In the genomic region with DNA sequence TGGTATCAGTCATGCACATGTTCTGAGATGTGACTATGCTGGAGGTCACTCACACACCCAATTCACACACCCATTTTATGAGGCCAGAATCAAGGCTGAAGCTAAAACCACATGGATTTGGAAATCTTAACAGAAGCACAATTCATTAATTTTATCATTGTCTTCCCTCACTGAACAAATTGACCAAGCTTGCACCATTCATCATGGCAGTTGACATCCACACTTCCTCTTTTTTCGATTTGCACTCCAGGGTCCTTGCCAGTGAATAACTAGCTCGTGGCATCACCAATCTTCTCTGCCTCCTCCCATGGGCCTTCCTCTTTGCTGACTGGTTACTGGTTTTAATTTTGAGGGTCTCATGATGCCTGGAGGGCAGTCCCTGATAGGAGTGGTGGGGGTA, we compare ENCODE assay signal across 22 cellular contexts.
A peak's percentile ranks its signal among the peaks of the same experiment; 100 is the strongest.
DNase-seq lines count a peak whose midpoint lies in the region; ATAC-seq, FAIRE-seq and TF ChIP-seq lines count a peak whose summit lies in the region.
"Had no signal": no experiment of that assay in that cellular context is flagged by ENCODE, and none has a peak within 500 bp of the region (broad histone marks: within the 10 kb centered on the region; RNA-seq: fewer than 3 reads in every experiment).

No MANE protein-coding gene starts in this region.

- H3K9me3 ChIP-seq in Karpas-422 (ENCODE audit: low read length) (no peaks in the 10 kb centered on the region), K562 (replicated peaks; ENCODE audit: control insufficient read depth, insufficient read depth, low read depth, low read length) (no peaks in the 10 kb centered on the region)
- H3K9me3 ChIP-seq: BLaER1 treated with 17β-estradiol and CSF1 and Interleukin-3, amounts not matched to agents 10 nM and 100 nM had no signal

- TF ChIP-seq POLR2A in K562 (conservative IDR thresholded peaks at IDR 0.05), result no peak

- no peaks in the 10 kb centered on the region for H4K20me1 ChIP-seq in Karpas-422 (ENCODE audit: insufficient read depth, low read depth, low read length)
- no peaks in the 10 kb centered on the region for H4K20me1 ChIP-seq in K562 (replicated peaks; ENCODE audit: control insufficient read depth, insufficient read depth, low read length)
- H4K20me1 ChIP-seq: BLaER1 treated with 17β-estradiol and CSF1 and Interleukin-3, amounts not matched to agents 10 nM and 100 nM had no signal

- H3K9ac ChIP-seq in Karpas-422 (ENCODE audit: low read length) (no peak overlapping the region), K562 (ENCODE audit: insufficient read depth in 1 of 2, low read depth in 2 of 2, low read length in 2 of 2) (no peak overlapping the region)
- H3K9ac ChIP-seq: BLaER1 treated with 17β-estradiol and CSF1 and Interleukin-3, amounts not matched to agents 10 nM and 100 nM had no signal

- no TSS peak for BruUV-seq in K562 (replicated peaks; lab: Mats Ljungman, UMichigan)

- H3K36me3 ChIP-seq in Karpas-422 (ENCODE audit: insufficient read depth, low read length), result no peaks in the 10 kb centered on the region
- no peaks in the 10 kb centered on the region for H3K36me3 ChIP-seq in K562 (ENCODE audit: control insufficient read depth, insufficient read depth, low read length)
- H3K36me3 ChIP-seq: BLaER1 treated with 17β-estradiol and CSF1 and Interleukin-3, amounts not matched to agents 10 nM and 100 nM had no signal

- POLR2A ChIA-PET in K562 (lab: Yijun Ruan, JAX), result interaction anchor here (0.5 to 0.9 kb wide), 2 partner anchors 13 to 17 kb away, joined by 3 to 4 read pairs; no protein-coding TSS in a partner anchor

- intact Hi-C loops in K562 (cut with micrococcal nuclease), result no loop called here

- no peak overlapping the region for H2AFZ ChIP-seq in Karpas-422 (ENCODE audit: low read length)
- H2AFZ ChIP-seq in K562 (ENCODE audit: low read depth, low read length), result no peak overlapping the region
- H2AFZ ChIP-seq: GM23338 had no signal

- TF ChIP-seq EP300 in K562 (IDR thresholded peaks at IDR 0.05; ENCODE audit: low read length), result no peak

- H3K27ac ChIP-seq in Karpas-422 (ENCODE audit: low read length) (no peak overlapping the region), K562 (ENCODE audit: extremely low read depth, low read depth, low read length) (no peak overlapping the region)
- H3K27ac ChIP-seq: BLaER1 treated with 17β-estradiol and CSF1 and Interleukin-3, amounts not matched to agents 10 nM and 100 nM; HL-60 had no signal

- no peak for FAIRE-seq in K562 (lab: Jason Lieb, UNC)
- FAIRE-seq: GM12892, GM18507, H54 had no signal

- H3K4me2 ChIP-seq in Karpas-422 (ENCODE audit: low read depth, low read length, poor library complexity, severe bottlenecking) (no peak overlapping the region), K562 (ENCODE audit: insufficient read depth, low read length) (no peak overlapping the region)
- H3K4me2 ChIP-seq: BLaER1 treated with 17β-estradiol and CSF1 and Interleukin-3, amounts not matched to agents 10 nM and 100 nM; GM23338 had no signal

- CTCF ChIA-PET in K562 (lab: Yijun Ruan, JAX; ENCODE audit: low intra/inter-chr PET ratio), result no interaction called here

- 0% methylated on average over 2 of the region's 2 CpGs for WGBS in K562 (ENCODE audit: insufficient coverage, low coverage, missing lambda C conversion rate)

- H3K9me1 ChIP-seq in K562 (ENCODE audit: control insufficient read depth, insufficient read depth, low read length), result no peaks in the 10 kb centered on the region

- in situ Hi-C loops in K562 (cut with MboI), result no loop called here

- H3K4me1 ChIP-seq in Karpas-422 (ENCODE audit: low read length) (no peaks in the 10 kb centered on the region), K562 (replicated peaks in 1 of 2; ENCODE audit: control insufficient read depth in 2 of 2, insufficient read depth in 2 of 2, low read length in 2 of 2) (no peaks in the 10 kb centered on the region)

- peak; percentile 41 for DNase-seq in Karpas-422
- peak; percentile 60 for DNase-seq in MV-4-11 (lab: John Stamatoyannopoulos, UW)
- DNase-seq in NOMO-1 treated with dmso at 0.1 percent for 144 hours (lab: John Stamatoyannopoulos, UW; ENCODE audit: unreplicated experiment), result peak; percentile 87
- no peak for DNase-seq in K562 (ENCODE audit: extremely low read depth in 1 of 4, low spot score in 3 of 4)
- no peak for DNase-seq in dermis blood vessel endothelial cell
- DNase-seq in NCI-H69 (lab: John Stamatoyannopoulos, UW), result no peak
- DNase-seq in CD1c-positive myeloid dendritic cell (ENCODE audit: extremely low spot score), result no peak
- DNase-seq: CD4-positive, CD25-positive, alpha-beta regulatory T cell; CD8-positive, alpha-beta memory T cell; COR-L47; DMS 273 treated with DMSO at 0.1 percent for 48 hours; DMS53; DND-41; EL; HCEC 1CT had no signal

- no peak for ATAC-seq in K562
- no peak for ATAC-seq in HG03039 (IDR thresholded peaks at IDR 0.05; ENCODE audit: unreplicated experiment)
- ATAC-seq: GM23338 had no signal

- H3K4me3 ChIP-seq in Karpas-422 (ENCODE audit: low read length) (no peak overlapping the region), K562 (no peak overlapping the region)
- H3K4me3 ChIP-seq: BLaER1 treated with 17β-estradiol and CSF1 and Interleukin-3, amounts not matched to agents 10 nM and 100 nM; GM23338 had no signal

- TF ChIP-seq CTCF in K562 (IDR thresholded peaks at IDR 0.05 in 2 of 3, conservative IDR thresholded peaks at IDR 0.05 in 1 of 3; ENCODE audit: insufficient read depth in 2 of 3, low read depth in 1 of 3, low read length in 3 of 3), result no peak

- H3K27me3 ChIP-seq in Karpas-422 (ENCODE audit: low read length) (no peaks in the 10 kb centered on the region), K562 (ENCODE audit: control insufficient read depth in 2 of 2, insufficient read depth in 2 of 2, low read length in 2 of 2) (peaks cover 0 to 6% of the 10 kb centered on the region in 2 experiments; a peak in 2 of 5 replicates)
- H3K27me3 ChIP-seq: BLaER1 treated with 17β-estradiol and CSF1 and Interleukin-3, amounts not matched to agents 10 nM and 100 nM had no signal

- TF ChIP-seq RAD21 in K562 (CRISPR knock-in tag; conservative IDR thresholded peaks at IDR 0.05 in 1 of 2, IDR thresholded peaks at IDR 0.05 in 1 of 2), result no peak

- H3K9me2 ChIP-seq in Karpas-422 (replicated peaks; ENCODE audit: insufficient read depth, low read length), result no peaks in the 10 kb centered on the region

- no peaks in the 10 kb centered on the region for H3K79me2 ChIP-seq in Karpas-422 (ENCODE audit: low read length)
- no peaks in the 10 kb centered on the region for H3K79me2 ChIP-seq in K562 (ENCODE audit: control insufficient read depth, insufficient read depth, low read length)

TF ChIP-seq in K562, 482 proteins besides CTCF, POLR2A, EP300 and RAD21 (continues in another document):
- TF ChIP-seq RFX7 (CRISPR knock-in tag; IDR thresholded peaks at IDR 0.05) (no peak), MEIS2 (IDR thresholded peaks at IDR 0.05; ENCODE audit: partially characterized antibody) (peak; percentile 56), ZKSCAN8 (CRISPR knock-in tag; IDR thresholded peaks at IDR 0.05) (no peak), NELFE (IDR thresholded peaks at IDR 0.05; ENCODE audit: insufficient read depth, insufficient read length) (no peak), ZNF140 (CRISPR knock-in tag; IDR thresholded peaks at IDR 0.05) (no peak), SPI1 (IDR thresholded peaks at IDR 0.05; ENCODE audit: borderline replicate concordance, low read depth, low read length) (peak; percentile 94)
- TF ChIP-seq, protein P1, sequence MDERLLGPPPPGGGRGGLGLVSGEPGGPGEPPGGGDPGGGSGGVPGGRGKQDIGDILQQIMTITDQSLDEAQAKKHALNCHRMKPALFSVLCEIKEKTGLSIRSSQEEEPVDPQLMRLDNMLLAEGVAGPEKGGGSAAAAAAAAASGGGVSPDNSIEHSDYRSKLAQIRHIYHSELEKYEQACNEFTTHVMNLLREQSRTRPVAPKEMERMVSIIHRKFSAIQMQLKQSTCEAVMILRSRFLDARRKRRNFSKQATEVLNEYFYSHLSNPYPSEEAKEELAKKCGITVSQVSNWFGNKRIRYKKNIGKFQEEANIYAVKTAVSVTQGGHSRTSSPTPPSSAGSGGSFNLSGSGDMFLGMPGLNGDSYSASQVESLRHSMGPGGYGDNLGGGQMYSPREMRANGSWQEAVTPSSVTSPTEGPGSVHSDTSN (CRISPR knock-in tag; IDR thresholded peaks at IDR 0.05; ENCODE audit: low read depth), result no peak
- TF ChIP-seq, protein P1 (tag; conservative IDR thresholded peaks at IDR 0.05; ENCODE audit: low read depth), result peak; percentile 81
- TF ChIP-seq, protein P2, sequence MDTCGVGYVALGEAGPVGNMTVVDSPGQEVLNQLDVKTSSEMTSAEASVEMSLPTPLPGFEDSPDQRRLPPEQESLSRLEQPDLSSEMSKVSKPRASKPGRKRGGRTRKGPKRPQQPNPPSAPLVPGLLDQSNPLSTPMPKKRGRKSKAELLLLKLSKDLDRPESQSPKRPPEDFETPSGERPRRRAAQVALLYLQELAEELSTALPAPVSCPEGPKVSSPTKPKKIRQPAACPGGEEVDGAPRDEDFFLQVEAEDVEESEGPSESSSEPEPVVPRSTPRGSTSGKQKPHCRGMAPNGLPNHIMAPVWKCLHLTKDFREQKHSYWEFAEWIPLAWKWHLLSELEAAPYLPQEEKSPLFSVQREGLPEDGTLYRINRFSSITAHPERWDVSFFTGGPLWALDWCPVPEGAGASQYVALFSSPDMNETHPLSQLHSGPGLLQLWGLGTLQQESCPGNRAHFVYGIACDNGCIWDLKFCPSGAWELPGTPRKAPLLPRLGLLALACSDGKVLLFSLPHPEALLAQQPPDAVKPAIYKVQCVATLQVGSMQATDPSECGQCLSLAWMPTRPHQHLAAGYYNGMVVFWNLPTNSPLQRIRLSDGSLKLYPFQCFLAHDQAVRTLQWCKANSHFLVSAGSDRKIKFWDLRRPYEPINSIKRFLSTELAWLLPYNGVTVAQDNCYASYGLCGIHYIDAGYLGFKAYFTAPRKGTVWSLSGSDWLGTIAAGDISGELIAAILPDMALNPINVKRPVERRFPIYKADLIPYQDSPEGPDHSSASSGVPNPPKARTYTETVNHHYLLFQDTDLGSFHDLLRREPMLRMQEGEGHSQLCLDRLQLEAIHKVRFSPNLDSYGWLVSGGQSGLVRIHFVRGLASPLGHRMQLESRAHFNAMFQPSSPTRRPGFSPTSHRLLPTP (IDR thresholded peaks at IDR 0.05; ENCODE audit: borderline replicate concordance, extremely low read depth, insufficient read length), result no peak

Comparison
In these comparisons a context has a peak if more than half of its experiments do, and no peak if none do; other contexts are left out.
1. DNase-seq: peak in Karpas-422 (single experiment), MV-4-11 (single experiment) and NOMO-1 treated with dmso at 0.1 percent for 144 hours (single experiment); none in K562 (0 of 4), dermis blood vessel endothelial cell (single experiment), NCI-H69 (single experiment) and CD1c-positive myeloid dendritic cell (single experiment).